ENCODE assay signal across 35 cellular contexts in the genomic region with DNA sequence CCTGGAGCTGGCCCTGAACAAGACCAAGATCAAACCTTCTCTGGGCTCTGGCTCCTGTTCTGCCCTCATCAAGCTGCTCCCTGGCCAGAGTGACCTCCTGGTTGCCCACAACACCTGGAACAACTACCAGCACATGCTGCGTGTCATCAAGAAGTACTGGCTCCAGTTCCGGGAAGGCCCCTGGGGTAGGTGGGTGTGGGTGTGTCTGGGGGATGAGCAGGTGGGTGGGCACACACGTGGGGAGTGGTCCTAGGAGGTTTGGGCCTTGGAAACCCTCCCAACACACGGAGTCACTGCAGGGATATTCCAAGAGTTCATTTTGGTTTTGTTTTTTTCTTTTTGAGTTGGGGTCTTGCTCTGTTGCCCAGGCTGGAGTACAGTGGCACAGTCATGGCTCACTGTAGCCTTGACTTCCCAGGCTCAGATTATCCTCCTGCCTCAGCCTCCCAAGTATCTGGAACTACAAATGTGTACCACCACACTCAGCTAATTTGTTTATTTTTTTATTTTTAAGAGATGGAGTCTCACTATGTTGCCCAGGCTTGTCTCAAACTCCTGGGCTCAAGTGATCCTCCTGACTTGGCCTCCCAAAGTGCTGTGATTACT. TPM values are rescaled to one million over a fixed set of nuclear protein-coding genes. Genes with fewer than 3 reads are reported as not detected.
"Had no signal": no experiment of that assay in that cellular context is flagged by ENCODE, and none has a peak within 500 bp of the region (broad histone marks: within the 10 kb centered on the region; RNA-seq: fewer than 3 reads in every experiment).

No MANE protein-coding gene starts in this region.

- H3K27me3 ChIP-seq: esophagus squamous epithelium, heart right ventricle, left lung, right atrium auricular region, sigmoid colon, testis, tibial artery had no signal

- H3K27me3 Mint-ChIP-seq: effector memory CD8-positive, alpha-beta T cell; naive B cell; natural killer cell treated with Interleukin-12 subunit alpha and Interleukin-12 subunit beta and Interleukin-15 and Interleukin-18, amount 100 ng/mL, for 72 hours; progenitor cell of endocrine pancreas; type B pancreatic cell had no signal

- H3K27ac Mint-ChIP-seq: mesothelial cell of epicardium; natural killer cell treated with Interleukin-12 subunit alpha and Interleukin-12 subunit beta and Interleukin-15 and Interleukin-18, amount 100 ng/mL, for 72 hours; progenitor cell of endocrine pancreas; type B pancreatic cell had no signal

- H3K27ac ChIP-seq: coronary artery, esophagus squamous epithelium, heart right ventricle, left lung, parathyroid adenoma, right atrium auricular region, sigmoid colon, testis, tibial artery had no signal

- FAIRE-seq: endometrium, islet of Langerhans, urothelium cell line had no signal

- H3K9me3 Mint-ChIP-seq: effector memory CD8-positive, alpha-beta T cell; mesothelial cell of epicardium; natural killer cell treated with Interleukin-12 subunit alpha and Interleukin-12 subunit beta and Interleukin-15 and Interleukin-18, amount 100 ng/mL, for 72 hours; neural crest cell; stimulated activated effector memory CD8-positive, alpha-beta T cell treated with anti-CD3 and anti-CD28 coated beads, Interleukin-12 subunit alpha, Interleukin-12 subunit beta, amount 100 ng/mL, for 72 hours; type B pancreatic cell had no signal

- H3K9ac ChIP-seq: parathyroid adenoma had no signal

- H2AFZ ChIP-seq: parathyroid adenoma had no signal

- DNase-seq: effector memory CD8-positive, alpha-beta T cell; erythroblast; esophagus squamous epithelium; foreskin melanocyte; glutamatergic neuron; heart right ventricle; hippocampal formation; left cardiac atrium; left lung; mesenchymal stem cell; mucosa of descending colon; naive B cell; sigmoid colon; stimulated activated CD4-positive, alpha-beta T cell treated with anti-CD3 and anti-CD28 coated beads, Interleukin-2, amount 100 ng/mL, for 24 hours; stimulated activated CD4-positive, alpha-beta T cell treated with anti-CD3 and anti-CD28 coated beads, Interleukin-4, amount 100 ng/mL, for 24 hours; stimulated activated naive CD8-positive, alpha-beta T cell treated with anti-CD3 and anti-CD28 coated beads, Interleukin-15, Interleukin-2, amounts not matched to agents 100 U/mL and 50 U/mL, for 24 hours; substantia nigra; testis; tibial artery had no signal

- H3K4me3 Mint-ChIP-seq: effector memory CD8-positive, alpha-beta T cell; mesothelial cell of epicardium; naive B cell; natural killer cell treated with Interleukin-12 subunit alpha and Interleukin-12 subunit beta and Interleukin-15 and Interleukin-18, amount 100 ng/mL, for 72 hours; neural crest cell; stimulated activated effector memory CD8-positive, alpha-beta T cell treated with anti-CD3 and anti-CD28 coated beads, Interleukin-12 subunit alpha, Interleukin-12 subunit beta, amount 100 ng/mL, for 72 hours; type B pancreatic cell had no signal

- H3K4me3 ChIP-seq: coronary artery, esophagus squamous epithelium, heart right ventricle, left lung, mucosa of descending colon, right atrium auricular region, sigmoid colon, testis, tibial artery had no signal

- ATAC-seq: effector memory CD8-positive, alpha-beta T cell; heart right ventricle; left cardiac atrium; left lung; mucosa of descending colon; natural killer cell treated with Interleukin-12 subunit alpha and Interleukin-12 subunit beta and Interleukin-15 and Interleukin-18, amount 100 ng/mL, for 72 hours; stimulated activated effector memory CD8-positive, alpha-beta T cell treated with anti-CD3 and anti-CD28 coated beads, Interleukin-12 subunit alpha, Interleukin-12 subunit beta, amount 100 ng/mL, for 72 hours; stimulated activated naive CD8-positive, alpha-beta T cell treated with anti-CD3 and anti-CD28 coated beads, Interleukin-15, Interleukin-2, amounts not matched to agents 100 U/mL and 50 U/mL, for 24 hours had no signal

- H3K4me1 ChIP-seq: esophagus squamous epithelium, heart right ventricle, left lung, parathyroid adenoma, right atrium auricular region, sigmoid colon, testis, tibial artery had no signal

- H3K79me2 ChIP-seq: parathyroid adenoma had no signal

- H3K9me3 ChIP-seq: esophagus squamous epithelium, left lung, mucosa of descending colon, right atrium auricular region, sigmoid colon, testis, tibial artery had no signal

- H3K4me1 Mint-ChIP-seq: mesothelial cell of epicardium, neural crest cell had no signal

RNA-seq across cellular contexts. Expression of a gene that starts 28.8 kb away (rescaled TPM):
- total RNA-seq: dermis microvascular lymphatic vessel endothelial cell; kidney epithelial cell; lung microvascular endothelial cell; mesothelial cell of epicardium; natural killer cell treated with Interleukin-12 subunit alpha and Interleukin-12 subunit beta and Interleukin-15 and Interleukin-18, amount 100 ng/mL, for 72 hours; neural crest cell; progenitor cell of endocrine pancreas; skeletal muscle tissue had no signal
